9 cellular contexts compared by ENCODE assay signal in the genomic region with DNA sequence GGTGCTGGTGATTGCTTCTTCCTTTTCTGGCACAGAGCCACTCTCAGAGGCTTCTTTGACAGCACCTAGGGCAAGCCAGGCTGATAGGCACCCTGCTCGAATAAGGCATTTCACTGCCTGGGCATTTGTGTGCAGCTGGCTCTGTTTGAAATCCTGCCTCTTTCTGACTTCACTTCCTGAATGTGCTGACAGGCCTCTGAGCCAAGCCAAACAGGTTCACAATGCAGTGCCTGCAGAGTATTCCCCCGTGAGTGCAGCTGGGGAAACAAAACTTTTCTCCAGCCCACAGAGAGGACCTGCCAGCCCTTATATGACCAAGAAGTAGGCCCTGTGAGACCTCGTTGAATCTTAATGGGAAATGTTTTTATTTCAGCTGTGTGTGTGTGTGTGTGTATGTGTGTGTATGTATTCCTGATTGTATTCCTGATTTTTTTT. TPM values are rescaled to one million over a fixed set of nuclear protein-coding genes. Genes with fewer than 3 reads are reported as not detected.
A peak's percentile ranks its signal among the peaks of the same experiment; 100 is the strongest.
DNase-seq lines count a peak whose midpoint lies in the region; ATAC-seq and TF ChIP-seq lines count a peak whose summit lies in the region.
"Had no signal": no experiment of that assay in that cellular context is flagged by ENCODE, and none has a peak within 500 bp of the region (broad histone marks: within the 10 kb centered on the region; RNA-seq: fewer than 3 reads in every experiment).

No MANE protein-coding gene starts in this region.

- intact Hi-C loops in CD8-positive, alpha-beta T cell (cut with DNase I, micrococcal nuclease) = no loop called here
- intact Hi-C loops in activated CD8-positive, alpha-beta T cell treated with anti-CD3 and anti-CD28 coated beads for 36 hours (cut with micrococcal nuclease) = no loop called here

- no peaks in the 10 kb centered on the region for H3K27me3 ChIP-seq in CD8-positive, alpha-beta T cell (ENCODE audit: insufficient read depth, low read length)
- H3K27me3 ChIP-seq in thoracic aorta (replicated peaks; ENCODE audit: insufficient read depth) = no peaks in the 10 kb centered on the region

- POLR2A ChIA-PET in CD8-positive, alpha-beta T cell (lab: Charles Lee) = interaction anchor here (2.1 kb wide), 1 partner anchor 11 kb away, joined by 17 read pairs; a partner anchor contains a TSS
- POLR2A ChIA-PET in activated CD8-positive, alpha-beta T cell treated with anti-CD3 and anti-CD28 coated beads for 36 hours (lab: Charles Lee) = interaction anchor here (2.1 kb wide), 1 partner anchor 9 kb away, joined by 12 read pairs; a partner anchor contains a TSS

- no peaks in the 10 kb centered on the region for H3K9me3 ChIP-seq in CD8-positive, alpha-beta T cell (ENCODE audit: low read length)
- H3K9me3 ChIP-seq in thoracic aorta = no peaks in the 10 kb centered on the region

- H3K27ac ChIP-seq in CD8-positive, alpha-beta T cell (ENCODE audit: low read depth, low read length) = no peak overlapping the region
- H3K27ac ChIP-seq in thoracic aorta = peak overlapping the region; percentile 80 to 88

- no peak overlapping the region for H3K4me3 ChIP-seq in CD8-positive, alpha-beta T cell (ENCODE audit: low read depth, low read length)
- H3K4me3 ChIP-seq in LNCaP clone FGC (ENCODE audit: low read depth, low read length) (no peak overlapping the region), thoracic aorta (no peak overlapping the region)

- no peak overlapping the region for H3K4me3 Mint-ChIP-seq in CD8-positive, alpha-beta T cell
- H3K4me3 Mint-ChIP-seq in activated CD8-positive, alpha-beta T cell treated with anti-CD3 and anti-CD28 coated beads for 36 hours = no peak overlapping the region

- no peak for TF ChIP-seq CTCF in CD8-positive, alpha-beta T cell (IDR thresholded peaks at IDR 0.05)
- TF ChIP-seq CTCF in LNCaP clone FGC (IDR thresholded peaks at IDR 0.05; ENCODE audit: control insufficient read depth, extremely low read depth, insufficient read depth) = no peak
- TF ChIP-seq CTCF in activated CD8-positive, alpha-beta T cell treated with anti-CD3 and anti-CD28 coated beads for 36 hours (IDR thresholded peaks at IDR 0.05) = no peak
- TF ChIP-seq CTCF in thoracic aorta (IDR thresholded peaks at IDR 0.05) = no peak

- H3K9me3 Mint-ChIP-seq in CD8-positive, alpha-beta T cell = no peaks in the 10 kb centered on the region
- H3K9me3 Mint-ChIP-seq in activated CD8-positive, alpha-beta T cell treated with anti-CD3 and anti-CD28 coated beads for 36 hours = no peaks in the 10 kb centered on the region

- no peaks in the 10 kb centered on the region for H3K36me3 Mint-ChIP-seq in CD8-positive, alpha-beta T cell
- H3K36me3 Mint-ChIP-seq in activated CD8-positive, alpha-beta T cell treated with anti-CD3 and anti-CD28 coated beads for 36 hours (ENCODE audit: low read depth) = no peaks in the 10 kb centered on the region

- H3K27ac Mint-ChIP-seq in CD8-positive, alpha-beta T cell = no peak overlapping the region
- H3K27ac Mint-ChIP-seq in activated CD8-positive, alpha-beta T cell treated with anti-CD3 and anti-CD28 coated beads for 36 hours = no peak overlapping the region

- no peaks in the 10 kb centered on the region for H3K36me3 ChIP-seq in CD8-positive, alpha-beta T cell (ENCODE audit: insufficient read depth, low read length)
- H3K36me3 ChIP-seq in thoracic aorta = no peaks in the 10 kb centered on the region

- no peak for DNase-seq in CD8-positive, alpha-beta T cell
- DNase-seq in LNCaP clone FGC (ENCODE audit: low read depth) (peak; percentile 80), iris pigment epithelial cell (ENCODE audit: low read depth) (peak; percentile 71), thoracic aorta (ENCODE audit: low spot score) (peak; percentile 62), foreskin melanocyte (no peak)
- DNase-seq in activated CD8-positive, alpha-beta T cell treated with anti-CD3 and anti-CD28 coated beads for 36 hours = peak; percentile 12
- no peak for DNase-seq in activated CD4-positive, alpha-beta T cell treated with anti-CD3 and anti-CD28 coated beads for 1 hour

- CTCF ChIA-PET in CD8-positive, alpha-beta T cell (lab: Charles Lee) = interaction anchor here (1.1 to 2.2 kb wide), 5 partner anchors 10 to 986 kb away, joined by 3 to 10 read pairs (median 4); a partner anchor contains a TSS
- CTCF ChIA-PET in activated CD8-positive, alpha-beta T cell treated with anti-CD3 and anti-CD28 coated beads for 36 hours (lab: Charles Lee) = interaction anchor here (1.0 to 1.6 kb wide), 8 partner anchors 7 to 986 kb away, joined by 3 to 6 read pairs (median 4); no protein-coding TSS in a partner anchor

- H3K27me3 Mint-ChIP-seq in CD8-positive, alpha-beta T cell (ENCODE audit: low read depth) = no peaks in the 10 kb centered on the region
- H3K27me3 Mint-ChIP-seq in activated CD8-positive, alpha-beta T cell treated with anti-CD3 and anti-CD28 coated beads for 36 hours = no peaks in the 10 kb centered on the region

- H3K4me1 ChIP-seq in CD8-positive, alpha-beta T cell (ENCODE audit: insufficient read depth, low read length) = peaks cover 6% of the 10 kb centered on the region
- peaks cover 15 to 31% of the 10 kb centered on the region in 2 donors for H3K4me1 ChIP-seq in thoracic aorta (ENCODE audit: control insufficient read depth in 1 of 2, low read depth in 2 of 2)

- peaks cover 11% of the 10 kb centered on the region for H3K4me1 Mint-ChIP-seq in CD8-positive, alpha-beta T cell (ENCODE audit: low read depth)
- H3K4me1 Mint-ChIP-seq in activated CD8-positive, alpha-beta T cell treated with anti-CD3 and anti-CD28 coated beads for 36 hours (ENCODE audit: low read depth) = peaks cover 7% of the 10 kb centered on the region

- ATAC-seq in CD8-positive, alpha-beta T cell = peak; percentile 38
- ATAC-seq in GM21390 (IDR thresholded peaks at IDR 0.05; ENCODE audit: unreplicated experiment) (peak; percentile 80), thoracic aorta (ENCODE audit: insufficient number of reproducible peaks, low FRiP score, low read depth) (peak; percentile 89)
- ATAC-seq in activated CD8-positive, alpha-beta T cell treated with anti-CD3 and anti-CD28 coated beads for 36 hours = peak; percentile 47
- ATAC-seq: HCT116 had no signal

RNA-seq across cellular contexts. Expression of a gene that starts 10.4 kb away (rescaled TPM):
- 100 to 1,000 TPM; 595 to 598 TPM for total RNA-seq in CD8-positive, alpha-beta T cell
- 10 to 100 TPM; 51.4 to 53.2 TPM for total RNA-seq in activated CD8-positive, alpha-beta T cell treated with anti-CD3 and anti-CD28 coated beads for 36 hours
- 100 to 1,000 TPM; 132 to 396 TPM for total RNA-seq in thoracic aorta

Comparison
In these comparisons a context has a peak if more than half of its experiments do, and no peak if none do; other contexts are left out.
1. ATAC-seq: peak in every context shown above with its lines; median percentile 89 in thoracic aorta; 80 in GM21390; 47 in activated CD8-positive, alpha-beta T cell treated with anti-CD3 and anti-CD28 coated beads for 36 hours; 38 in CD8-positive, alpha-beta T cell.
2. DNase-seq: peak in LNCaP clone FGC (single experiment), activated CD8-positive, alpha-beta T cell treated with anti-CD3 and anti-CD28 coated beads for 36 hours (single experiment), iris pigment epithelial cell (single experiment) and thoracic aorta (single experiment); none in CD8-positive, alpha-beta T cell (0 of 7), foreskin melanocyte (single experiment) and activated CD4-positive, alpha-beta T cell treated with anti-CD3 and anti-CD28 coated beads for 1 hour (single experiment).